ENCODE assay signal across 21 cellular contexts in the genomic region with DNA sequence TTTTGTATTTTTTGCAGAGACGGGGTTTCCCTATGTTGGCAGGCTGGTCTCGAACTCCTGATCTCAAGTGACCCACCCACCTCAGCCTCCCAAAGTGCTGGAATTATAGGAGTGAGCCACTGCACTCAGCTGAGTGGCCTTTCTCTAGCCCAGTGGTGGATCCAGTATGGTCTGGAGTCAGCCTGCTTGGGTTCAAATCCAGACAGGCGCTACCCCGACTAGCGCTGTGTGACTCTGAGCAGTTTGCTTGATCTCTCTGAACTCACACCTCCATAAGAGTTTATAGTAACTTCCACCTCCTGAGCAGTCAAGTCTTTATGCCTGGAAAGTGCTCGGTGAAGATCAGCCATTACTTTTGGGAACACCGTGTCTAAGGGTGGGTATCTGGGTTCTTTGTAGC.
"Had no signal": no experiment of that assay in that cellular context is flagged by ENCODE, and none has a peak within 500 bp of the region (broad histone marks: within the 10 kb centered on the region; RNA-seq: fewer than 3 reads in every experiment).

No MANE protein-coding gene starts in this region.

- H3K4me3 ChIP-seq: adrenal gland, breast epithelium, lower lobe of right lung, transverse colon, uterus had no signal

- H3K4me1 ChIP-seq: adrenal gland, breast epithelium, lower lobe of right lung, transverse colon, uterus had no signal

- H3K9me3 ChIP-seq: adrenal gland, breast epithelium, lower lobe of right lung, transverse colon, uterus had no signal

- DNase-seq: activated CD4-positive, alpha-beta memory T cell treated with anti-CD3 and anti-CD28 coated beads for 36 hours; activated CD4-positive, alpha-beta T cell treated with anti-CD3 and anti-CD28 coated beads for 36 hours; activated gamma-delta T cell treated with Interleukin-2 at 50 U/mL for 16 hours; activated T-cell treated with anti-CD3 and anti-CD28 coated beads for 4 hours; adrenal gland; cerebellar nuclear complex; cortex of kidney; effector CD4-positive, alpha-beta T cell; hypothalamus; islet precursor cell; left colon; lower lobe of right lung; naive thymus-derived CD8-positive, alpha-beta T cell; stimulated activated CD8-positive, alpha-beta memory T cell treated with anti-CD3 and anti-CD28 coated beads, Interleukin-4, amount 100 ng/mL, for 48 hours; stimulated activated naive CD4-positive, alpha-beta T cell treated with Interleukin-2 at 50 U/mL for 16 hours; transverse colon; uterus had no signal

- H3K36me3 ChIP-seq: adrenal gland, breast epithelium, transverse colon, uterus had no signal

- H3K27me3 ChIP-seq: adrenal gland, breast epithelium, transverse colon, uterus had no signal

- FAIRE-seq: astrocyte, frontal cortex had no signal

- H3K27ac ChIP-seq: adrenal gland, lower lobe of right lung, transverse colon, uterus had no signal

- ATAC-seq: activated CD4-positive, alpha-beta T cell treated with anti-CD3 and anti-CD28 coated beads for 36 hours; activated naive CD4-positive, alpha-beta T cell treated with anti-CD3 and anti-CD28 coated beads, Interleukin-2, amount 50 U/mL, for 72 hours; left colon; lower lobe of right lung; naive thymus-derived CD8-positive, alpha-beta T cell had no signal
